Comparison of ENCODE assay signal across 8 cellular contexts in the genomic region with DNA sequence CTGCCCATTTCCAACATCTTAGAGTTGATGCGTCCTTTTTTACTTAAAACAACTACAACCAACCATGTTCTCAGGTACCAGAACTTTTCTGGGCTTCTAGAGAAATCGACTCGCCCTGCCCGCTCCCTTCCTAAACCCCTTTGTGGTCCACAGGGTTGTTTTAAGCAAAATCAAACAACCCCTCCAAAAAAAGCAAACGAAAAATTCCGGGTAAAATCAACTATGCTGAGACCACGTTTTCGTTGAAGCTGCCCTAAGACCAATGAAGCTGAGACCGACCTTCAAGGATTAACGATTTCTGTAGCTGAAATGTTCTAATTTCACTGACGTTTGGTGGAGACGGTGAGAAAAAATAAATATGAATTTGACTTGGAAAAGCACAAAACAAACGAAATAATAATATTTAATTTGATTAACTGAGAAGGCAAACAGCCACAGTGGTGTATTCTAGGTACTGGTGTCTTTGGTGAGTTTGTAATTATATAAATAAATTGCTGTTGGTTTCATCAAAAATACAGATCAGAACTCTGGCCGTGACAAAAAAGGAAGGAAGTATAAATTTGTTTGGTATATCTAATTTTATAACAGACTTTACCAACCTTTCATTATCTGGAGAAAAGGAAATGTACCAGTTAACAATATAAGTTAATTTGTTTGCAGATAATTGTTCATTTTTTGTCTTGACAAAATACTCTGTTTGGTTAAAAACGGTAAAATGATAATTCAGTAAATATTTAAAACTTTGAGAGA. TPM values are rescaled to one million over a fixed set of nuclear protein-coding genes. Genes with fewer than 3 reads are reported as not detected.
DNase-seq lines count a peak whose midpoint lies in the region; ATAC-seq and TF ChIP-seq lines count a peak whose summit lies in the region.

No MANE protein-coding gene starts in this region.

- H3K27me3 Mint-ChIP-seq in GM23338 (ENCODE audit: insufficient read depth, low read depth, poor library complexity) (peaks cover 16% of the 10 kb centered on the region), immature natural killer cell (ENCODE audit: low read depth in 3 of 3) (peaks cover 43 to 64% (median 58%) of the 10 kb centered on the region in 3 donors)

- no peaks in the 10 kb centered on the region for H3F3A ChIP-seq in GM23338 (replicated peaks; ENCODE audit: low read depth)

- H3K4me1 Mint-ChIP-seq in GM23338 (peaks cover 25% of the 10 kb centered on the region), immature natural killer cell (peaks cover 22 to 39% of the 10 kb centered on the region in 2 donors)

- H3K27me3 ChIP-seq in AG04450 (ENCODE audit: control insufficient read depth, insufficient read depth, low read length) (no peaks in the 10 kb centered on the region), GM23338 (ENCODE audit: insufficient read depth) (no peaks in the 10 kb centered on the region), prostate gland (replicated peaks; ENCODE audit: insufficient read depth) (peaks cover 59% of the 10 kb centered on the region)

- H3K36me3 Mint-ChIP-seq in GM23338 (ENCODE audit: low read depth) (peaks cover 2% of the 10 kb centered on the region; the same call in 2 of the 3 replicates), immature natural killer cell (peaks cover 0 to 4% (median 0%) of the 10 kb centered on the region in 3 donors)

- peak overlapping the region; percentile 22 for H3K27ac ChIP-seq in AG04450 (ENCODE audit: low read depth, low read length)
- peak overlapping the region; percentile 99 for H3K27ac ChIP-seq in GM23338 (ENCODE audit: low read depth)
- H3K27ac ChIP-seq in prostate gland: no peak overlapping the region

- intact Hi-C loops in prostate gland (cut with DNase I): no loop called here

- H3K79me2 ChIP-seq in GM23338 (replicated peaks; ENCODE audit: insufficient read depth): peaks cover 65% of the 10 kb centered on the region

- H3K9me3 ChIP-seq in AG04450 (ENCODE audit: control insufficient read depth, insufficient read depth, low read length) (no peaks in the 10 kb centered on the region), prostate gland (no peaks in the 10 kb centered on the region)

- H4K20me1 ChIP-seq in GM23338 (replicated peaks; ENCODE audit: insufficient read depth): no peaks in the 10 kb centered on the region

- no peaks in the 10 kb centered on the region for H3K36me3 ChIP-seq in GM23338 (ENCODE audit: insufficient read depth)
- H3K36me3 ChIP-seq in prostate gland: no peaks in the 10 kb centered on the region

- peak overlapping the region; percentile 84 for H3K4me3 Mint-ChIP-seq in GM23338
- peak overlapping the region in 4 of 5 donors; percentile 43 to 68 (median 53) for H3K4me3 Mint-ChIP-seq in immature natural killer cell

- 6% methylated on average over 15 of the region's 15 CpGs for WGBS in prostate gland

- DNase-seq in AG04450 (ENCODE audit: low read depth, low spot score): no peak
- no peak for DNase-seq in GM23338 (ENCODE audit: low spot score)
- peak; percentile 11 to 28 (median 21) for DNase-seq in immature natural killer cell
- no peak for DNase-seq in COLO829 (ENCODE audit: low spot score)
- no peak for DNase-seq in LoVo (ENCODE audit: low spot score)
- no peak for DNase-seq in prostate gland (ENCODE audit: low spot score)
- no peak for DNase-seq in NCI-H1105 treated with DMSO at 0.1 percent for 48 hours (lab: John Stamatoyannopoulos, UW)

- no peak for TF ChIP-seq POLR2A in prostate gland (IDR thresholded peaks at IDR 0.05)

- no peaks in the 10 kb centered on the region for H3K9me2 ChIP-seq in GM23338 (ENCODE audit: insufficient read depth)

- peaks cover 2% of the 10 kb centered on the region; the same call in 2 of the 3 replicates for H3K9me3 Mint-ChIP-seq in GM23338
- H3K9me3 Mint-ChIP-seq in immature natural killer cell: peaks cover 0 to 10% (median 3%) of the 10 kb centered on the region in 6 donors

- H3K4me3 ChIP-seq in AG04450 (ENCODE audit: low read depth, low read length): peak overlapping the region; percentile 82
- H3K4me3 ChIP-seq in GM23338: peak overlapping the region; percentile 56
- H3K4me3 ChIP-seq in WI38 (ENCODE audit: low read depth, low read length): peak overlapping the region; percentile 76
- no peak overlapping the region for H3K4me3 ChIP-seq in prostate gland

- peak overlapping the region; percentile 74 for H3K4me2 ChIP-seq in GM23338

- POLR2A ChIA-PET in AG04450 (lab: Yijun Ruan, JAX): no interaction called here

- H3K4me1 ChIP-seq in GM23338 (ENCODE audit: insufficient read depth): peaks cover 27% of the 10 kb centered on the region
- H3K4me1 ChIP-seq in prostate gland (replicated peaks): no peaks in the 10 kb centered on the region

- TF ChIP-seq CTCF in AG04450 (IDR thresholded peaks at IDR 0.05; ENCODE audit: low read depth, low read length) (no peak), GM23338 (conservative IDR thresholded peaks at IDR 0.05; ENCODE audit: low read depth in 2 of 2) (no peak), WI38 (IDR thresholded peaks at IDR 0.05; ENCODE audit: low read depth, low read length) (no peak), prostate gland (IDR thresholded peaks at IDR 0.05) (no peak)

- peak overlapping the region; percentile 97 for H3K27ac Mint-ChIP-seq in GM23338
- H3K27ac Mint-ChIP-seq in immature natural killer cell: peak overlapping the region in 1 of 6 donors; percentile 45

- ATAC-seq in GM23338: no peak

- H2AFZ ChIP-seq in GM23338: no peak overlapping the region

- CTCF ChIA-PET in AG04450 (lab: Charles Lee): no interaction called here

TF ChIP-seq in GM23338, 12 proteins besides CTCF, POLR2A, EP300 and RAD21 (continues in another document):
- no peak for TF ChIP-seq NANOG (IDR thresholded peaks at IDR 0.05; ENCODE audit: borderline replicate concordance)
- no peak for TF ChIP-seq ZNF331 (CRISPR knock-in tag; IDR thresholded peaks at IDR 0.05; ENCODE audit: low read depth)
- no peak for TF ChIP-seq JUNB (IDR thresholded peaks at IDR 0.05; ENCODE audit: unreplicated experiment)
- no peak for TF ChIP-seq ZNF114 (CRISPR knock-in tag; IDR thresholded peaks at IDR 0.05)

RNA-seq across cellular contexts. Expression of a gene that starts 4.7 kb away (rescaled TPM):
- 78.5 and 98.2 TPM in 2 replicates for polyA plus RNA-seq in AG04450 (2011; rRNA removed)
- polyA minus RNA-seq in AG04450 (2011; rRNA and poly(A)+ RNA removed): 97.8 and 99.9 TPM in 2 replicates
- total RNA-seq in GM23338 (2014; rRNA removed; shearing (Covaris generic)): 183 and 209 TPM in 2 replicates
- 47.1 and 52.0 TPM in 2 replicates for polyA plus RNA-seq in GM23338 (2016; fragmentation: Nextera tagmentation; extraction: Ambion mirVana)
- under 1 TPM in 1 of 3 donors, not detected in 2; 0.76 TPM for polyA plus RNA-seq in immature natural killer cell
- total RNA-seq in prostate gland: 1 to 10 TPM in 1 of 2 donors, not detected in 1; 9.6 TPM

RNA-seq across cellular contexts. Expression of a gene that starts 56.8 kb away (rescaled TPM):
- 64.6 and 78.8 TPM in 2 replicates for polyA plus RNA-seq in AG04450 (2011; rRNA removed)
- 76.4 and 81.8 TPM in 2 replicates for polyA minus RNA-seq in AG04450 (2011; rRNA and poly(A)+ RNA removed)
- total RNA-seq in GM23338 (2014; rRNA removed; shearing (Covaris generic)): 82.6 and 118 TPM in 2 replicates
- polyA plus RNA-seq in GM23338 (2016; fragmentation: Nextera tagmentation; extraction: Ambion mirVana): 271 and 274 TPM in 2 replicates
- polyA plus RNA-seq in immature natural killer cell: 10 to 100 TPM; 34.8 to 44.0 (median 40.6) TPM
- total RNA-seq in prostate gland: 10 to 100 TPM; 34.3 to 46.0 TPM

Comparison
In these comparisons a context has a peak if more than half of its experiments do, and no peak if none do; other contexts are left out.
1. DNase-seq: peak in immature natural killer cell (3 of 3); none in AG04450 (single experiment), GM23338 (single experiment), COLO829 (single experiment), LoVo (single experiment), prostate gland (single experiment) and NCI-H1105 treated with DMSO at 0.1 percent for 48 hours (single experiment).
2. H3K27ac ChIP-seq: peak in AG04450 (single experiment) and GM23338 (single experiment); none in prostate gland (0 of 2).
3. H3K4me3 ChIP-seq: peak in AG04450 (single experiment), GM23338 (single experiment) and WI38 (single experiment); none in prostate gland (0 of 2).
4. RNA of a gene that starts 4.7 kb away (polyA plus RNA-seq): 78.5 to 98.2 TPM in AG04450 and 47.1 to 52.0 TPM in GM23338; 0.76 TPM in immature natural killer cell; every median in the first group is over 10 times any median in the second.